Comparison of ENCODE assay signal across 14 cellular contexts in genomic region chr11:132576706-132577105, GRCh38.
DNase-seq lines count a peak whose midpoint lies in the region; ATAC-seq lines count a peak whose summit lies in the region.
"Had no signal": no experiment of that assay in that cellular context is flagged by ENCODE, and none has a peak within 500 bp of the region (broad histone marks: within the 10 kb centered on the region; RNA-seq: fewer than 3 reads in every experiment).

No MANE protein-coding gene starts in this region.

- H3K36me3 Mint-ChIP-seq in activated CD4-positive, alpha-beta memory T cell treated with anti-CD3 and anti-CD28 coated beads for 36 hours = no peaks in the 10 kb centered on the region
- H3K36me3 Mint-ChIP-seq: activated naive CD4-positive, alpha-beta T cell treated with anti-CD3 and anti-CD28 coated beads, Interleukin-2, amount 10 ng/mL, durations not matched to agents 7 days and 5 days had no signal

- peaks cover 2% of the 10 kb centered on the region for H3K27me3 Mint-ChIP-seq in activated CD4-positive, alpha-beta memory T cell treated with anti-CD3 and anti-CD28 coated beads for 36 hours
- H3K27me3 Mint-ChIP-seq: activated naive CD4-positive, alpha-beta T cell treated with anti-CD3 and anti-CD28 coated beads, Interleukin-2, amount 10 ng/mL, durations not matched to agents 7 days and 5 days had no signal

- no peak overlapping the region for H3K9ac ChIP-seq in trophoblast cell (ENCODE audit: low read length)

- peaks cover 6% of the 10 kb centered on the region for H3K9me3 Mint-ChIP-seq in activated CD4-positive, alpha-beta memory T cell treated with anti-CD3 and anti-CD28 coated beads for 36 hours

- CTCF ChIA-PET in activated CD4-positive, alpha-beta memory T cell treated with anti-CD3 and anti-CD28 coated beads for 36 hours (lab: Charles Lee) = no interaction called here

- H2AFZ ChIP-seq in trophoblast cell (ENCODE audit: insufficient read depth, low read length, poor library complexity) = no peak overlapping the region

- DNase-seq in ELF-1 (ENCODE audit: low read depth, low spot score) (peak; percentile 88), RKO (ENCODE audit: low spot score) (peak; percentile 52), fibroblast of peridontal ligament (ENCODE audit: extremely low read depth) (peak; percentile 78), trophoblast cell (peak; percentile 10 to 41), nucleus accumbens (lab: John Stamatoyannopoulos, UW) (no peak)
- no peak for DNase-seq in activated CD4-positive, alpha-beta memory T cell treated with anti-CD3 and anti-CD28 coated beads for 36 hours
- DNase-seq: activated naive CD4-positive, alpha-beta T cell treated with anti-CD3 and anti-CD28 coated beads, Interleukin-2, amount 10 ng/mL, durations not matched to agents 7 days and 5 days; left ventricle myocardium superior; NCI-H1092 treated with DMSO at 0.1 percent for 48 hours had no signal

- no peak overlapping the region for H3K14ac ChIP-seq in trophoblast cell (ENCODE audit: low read length)

- no peak overlapping the region for H2BK12ac ChIP-seq in trophoblast cell (ENCODE audit: low read length)

- H2BK120ac ChIP-seq in trophoblast cell (ENCODE audit: insufficient read depth, low read length, poor library complexity) = no peak overlapping the region

- H3K4me2 ChIP-seq in trophoblast cell (ENCODE audit: low read length) = no peak overlapping the region

- H2AK5ac ChIP-seq in trophoblast cell (ENCODE audit: low read length) = no peak overlapping the region

- POLR2A ChIA-PET in activated CD4-positive, alpha-beta memory T cell treated with anti-CD3 and anti-CD28 coated beads for 36 hours (lab: Charles Lee) = no interaction called here

- H3K27me3 ChIP-seq in trophoblast cell (ENCODE audit: insufficient read depth, low read length) = no peaks in the 10 kb centered on the region

- H3K9me3 ChIP-seq in trophoblast cell (ENCODE audit: insufficient read depth, low read depth, low read length) = no peaks in the 10 kb centered on the region

- H4K8ac ChIP-seq in trophoblast cell (ENCODE audit: low read depth, low read length) = no peak overlapping the region

- ATAC-seq in HG02870 (IDR thresholded peaks at IDR 0.05; ENCODE audit: unreplicated experiment) = no peak
- no peak for ATAC-seq in GM21360 (IDR thresholded peaks at IDR 0.05; ENCODE audit: unreplicated experiment)
- ATAC-seq: activated CD4-positive, CD25-positive, alpha-beta regulatory T cell treated with anti-CD3 and anti-CD28 coated beads, Interleukin-2, amount 50 U/mL, for 24 hours; HCT116; left ventricle myocardium superior; Panc1 had no signal

- H3K79me1 ChIP-seq in trophoblast cell (ENCODE audit: low read length) = no peaks in the 10 kb centered on the region

- H3K4ac ChIP-seq in trophoblast cell (ENCODE audit: low read depth, low read length) = no peak overlapping the region

- no peak overlapping the region for H2BK5ac ChIP-seq in trophoblast cell (ENCODE audit: low read depth, low read length, poor library complexity)

- no peak overlapping the region for H3K27ac Mint-ChIP-seq in activated CD4-positive, alpha-beta memory T cell treated with anti-CD3 and anti-CD28 coated beads for 36 hours
- H3K27ac Mint-ChIP-seq: activated naive CD4-positive, alpha-beta T cell treated with anti-CD3 and anti-CD28 coated beads, Interleukin-2, amount 10 ng/mL, durations not matched to agents 7 days and 5 days had no signal

- no peaks in the 10 kb centered on the region for H3K79me2 ChIP-seq in trophoblast cell (ENCODE audit: control insufficient read depth, insufficient read depth, low read length, poor library complexity)

- H3K4me1 Mint-ChIP-seq in activated CD4-positive, alpha-beta memory T cell treated with anti-CD3 and anti-CD28 coated beads for 36 hours (ENCODE audit: low read depth) = no peaks in the 10 kb centered on the region
- H3K4me1 Mint-ChIP-seq: activated naive CD4-positive, alpha-beta T cell treated with anti-CD3 and anti-CD28 coated beads, Interleukin-2, amount 10 ng/mL, durations not matched to agents 7 days and 5 days had no signal

- H3K4me3 ChIP-seq in trophoblast cell (ENCODE audit: low read depth, low read length) = no peak overlapping the region

- H3K27ac ChIP-seq in trophoblast cell (ENCODE audit: low read depth, low read length) = peak overlapping the region; percentile 57

- intact Hi-C loops in activated CD4-positive, alpha-beta memory T cell treated with anti-CD3 and anti-CD28 coated beads for 36 hours (cut with micrococcal nuclease) = no loop called here

- no peak overlapping the region for H4K12ac ChIP-seq in trophoblast cell (ENCODE audit: low read depth, low read length)

- H3K23ac ChIP-seq in trophoblast cell (ENCODE audit: low read length) = no peak overlapping the region

- H3K18ac ChIP-seq in trophoblast cell (ENCODE audit: low read length) = no peak overlapping the region

- peaks cover 0 to 3% of the 10 kb centered on the region in 2 experiments for H3K4me1 ChIP-seq in trophoblast cell (ENCODE audit: control insufficient read depth in 1 of 2, insufficient read depth in 2 of 2, low read length in 2 of 2)

- H3K4me3 Mint-ChIP-seq in activated CD4-positive, alpha-beta memory T cell treated with anti-CD3 and anti-CD28 coated beads for 36 hours = no peak overlapping the region
- H3K4me3 Mint-ChIP-seq: activated naive CD4-positive, alpha-beta T cell treated with anti-CD3 and anti-CD28 coated beads, Interleukin-2, amount 10 ng/mL, durations not matched to agents 7 days and 5 days had no signal

- no peaks in the 10 kb centered on the region for H3K36me3 ChIP-seq in trophoblast cell (ENCODE audit: control insufficient read depth in 1 of 2, insufficient read depth in 2 of 2, low read length in 2 of 2)

- no CpG with 5 or more reads among the region's 3 CpGs for WGBS in trophoblast cell (ENCODE audit: extremely low coverage, insufficient coverage, insufficient read length)

- no peak overlapping the region for H4K91ac ChIP-seq in trophoblast cell (ENCODE audit: low read depth, low read length)

Comparison
In these comparisons a context has a peak if more than half of its experiments do, and no peak if none do; other contexts are left out.
1. DNase-seq: peak in ELF-1 (single experiment), RKO (single experiment), fibroblast of peridontal ligament (single experiment) and trophoblast cell (2 of 2); none in activated CD4-positive, alpha-beta memory T cell treated with anti-CD3 and anti-CD28 coated beads for 36 hours (single experiment) and nucleus accumbens (0 of 56).